ENCODE assay signal across 1 cellular context in genomic region chr4:646460-646859, GRCh38.
A peak's percentile ranks its signal among the peaks of the same experiment; 100 is the strongest.
TF ChIP-seq lines count a peak whose summit lies in the region.

No MANE protein-coding gene starts in this region.

TF ChIP-seq in K562, 482 proteins besides CTCF, POLR2A, EP300 and RAD21 (continued from another document):
- TF ChIP-seq ZBTB33 (CRISPR knock-in tag; IDR thresholded peaks at IDR 0.05) (0 out of 2 replicates have a peak, but pooled peaks have one; percentile 23), HNRNPL (IDR thresholded peaks at IDR 0.05; ENCODE audit: low read depth, low read length) (no peak), HSF4 (CRISPR knock-in tag; IDR thresholded peaks at IDR 0.05; ENCODE audit: borderline replicate concordance) (no peak), ZBTB1 (CRISPR knock-in tag; IDR thresholded peaks at IDR 0.05; ENCODE audit: borderline replicate concordance, low read depth) (no peak), SIN3A (IDR thresholded peaks at IDR 0.05; ENCODE audit: borderline replicate concordance in 2 of 2, control insufficient read depth in 1 of 2, low read depth in 2 of 2, low read length in 2 of 2) (no peak), ZNF395 (CRISPR knock-in tag; IDR thresholded peaks at IDR 0.05) (no peak), HCFC1 (IDR thresholded peaks at IDR 0.05; ENCODE audit: low read depth, low read length) (peak; percentile 31), RNF2 (IDR thresholded peaks at IDR 0.05) (no peak), MGA (IDR thresholded peaks at IDR 0.05) (peak; percentile 42; the same call in 1 of the 2 replicates), PHF20 (IDR thresholded peaks at IDR 0.05; ENCODE audit: partially characterized antibody) (peak; percentile 30), RBM17 (IDR thresholded peaks at IDR 0.05; ENCODE audit: borderline replicate concordance, low read depth, low read length) (no peak), ZNF668 (CRISPR knock-in tag; IDR thresholded peaks at IDR 0.05) (no peak), SREBF1 (IDR thresholded peaks at IDR 0.05; ENCODE audit: borderline replicate concordance, low read depth, low read length) (no peak), SP2 (IDR thresholded peaks at IDR 0.05; ENCODE audit: extremely low read depth, low read depth, low read length, poor library complexity, severe bottlenecking) (peak; percentile 38), ETV6 (IDR thresholded peaks at IDR 0.05; ENCODE audit: borderline replicate concordance in 1 of 2, low read depth in 2 of 2, low read length in 1 of 2) (no peak), ETV6 (CRISPR knock-in tag; IDR thresholded peaks at IDR 0.05; ENCODE audit: borderline replicate concordance) (no peak), LARP7 (IDR thresholded peaks at IDR 0.05) (no peak), FOXA1 (IDR thresholded peaks at IDR 0.05; ENCODE audit: borderline replicate concordance) (no peak), MEF2A (IDR thresholded peaks at IDR 0.05; ENCODE audit: control insufficient read depth, low read depth, low read length) (no peak), NFIX (CRISPR knock-in tag; IDR thresholded peaks at IDR 0.05; ENCODE audit: low read depth) (no peak), SRSF9 (IDR thresholded peaks at IDR 0.05; ENCODE audit: borderline replicate concordance, low read depth, low read length) (no peak), MAFK (IDR thresholded peaks at IDR 0.05; ENCODE audit: low read length) (no peak), RBFOX2 (IDR thresholded peaks at IDR 0.05; ENCODE audit: low read depth, low read length) (peak; percentile 50; the same call in 1 of the 2 replicates), MAFG (tag; conservative IDR thresholded peaks at IDR 0.05) (no peak), POLR2G (IDR thresholded peaks at IDR 0.05; ENCODE audit: low read depth, low read length) (peak; percentile 51), HLTF (IDR thresholded peaks at IDR 0.05) (0 out of 2 replicates have a peak, but pooled peaks have one; percentile 6), SMARCE1 (IDR thresholded peaks at IDR 0.05) (no peak), IRF9 (tag; IDR thresholded peaks at IDR 0.05) (no peak), ZBTB9 (CRISPR knock-in tag; IDR thresholded peaks at IDR 0.05) (no peak), KDM1A (IDR thresholded peaks at IDR 0.05) (no peak)
TF ChIP-seq in K562: peak in this region for 24.
